1 cellular context compared by ENCODE assay signal in the genomic region with DNA sequence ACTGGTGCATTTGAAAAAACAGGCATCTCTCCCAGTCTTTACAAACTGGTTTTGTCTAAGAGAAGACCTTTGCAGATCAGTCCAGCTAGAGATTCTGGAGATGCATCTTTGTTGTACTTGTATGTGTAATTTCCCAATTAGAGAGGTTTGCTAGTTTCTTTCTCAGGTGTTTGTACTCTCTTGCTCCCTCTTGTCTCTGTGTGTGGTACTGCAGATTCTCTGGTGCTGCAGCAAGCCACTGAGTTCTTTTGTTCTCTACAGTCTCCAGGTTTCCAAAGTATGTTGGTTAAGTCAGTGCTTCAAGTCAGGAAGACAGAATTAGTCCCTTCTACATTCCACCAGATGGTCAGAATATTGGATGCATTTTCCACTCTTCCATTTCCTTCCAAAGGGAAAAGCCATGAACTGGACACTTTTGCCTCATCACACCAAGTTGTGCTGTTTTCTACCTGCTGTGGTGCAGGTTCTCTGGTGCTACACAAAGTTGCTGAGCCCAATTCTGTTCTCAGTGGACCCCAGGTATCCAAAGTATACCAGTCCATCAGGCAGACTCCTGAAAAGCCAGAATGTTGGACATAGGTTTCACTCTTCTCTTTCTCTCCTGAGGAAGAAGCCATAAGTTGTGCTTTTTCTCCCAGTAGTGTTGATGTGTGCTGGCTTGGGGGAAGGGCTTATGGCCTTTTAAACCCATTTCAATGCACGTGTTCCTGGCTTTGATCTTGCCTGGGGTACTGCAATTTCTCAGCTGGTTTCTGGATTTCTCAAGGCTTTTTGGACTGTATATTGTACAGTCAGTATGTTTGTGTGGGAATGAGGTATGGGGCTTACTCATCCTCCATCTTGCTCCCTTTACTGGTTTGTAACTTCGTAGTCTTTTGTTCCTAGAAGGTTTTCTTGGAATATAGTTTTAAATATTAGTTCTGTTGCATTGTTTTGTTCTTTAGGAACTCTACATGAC.
TF ChIP-seq lines count a peak whose summit lies in the region.

No MANE protein-coding gene starts in this region.

TF ChIP-seq in A549, 52 proteins besides CTCF, POLR2A, EP300 and RAD21 (continued from another document):
- TF ChIP-seq, protein P1, sequence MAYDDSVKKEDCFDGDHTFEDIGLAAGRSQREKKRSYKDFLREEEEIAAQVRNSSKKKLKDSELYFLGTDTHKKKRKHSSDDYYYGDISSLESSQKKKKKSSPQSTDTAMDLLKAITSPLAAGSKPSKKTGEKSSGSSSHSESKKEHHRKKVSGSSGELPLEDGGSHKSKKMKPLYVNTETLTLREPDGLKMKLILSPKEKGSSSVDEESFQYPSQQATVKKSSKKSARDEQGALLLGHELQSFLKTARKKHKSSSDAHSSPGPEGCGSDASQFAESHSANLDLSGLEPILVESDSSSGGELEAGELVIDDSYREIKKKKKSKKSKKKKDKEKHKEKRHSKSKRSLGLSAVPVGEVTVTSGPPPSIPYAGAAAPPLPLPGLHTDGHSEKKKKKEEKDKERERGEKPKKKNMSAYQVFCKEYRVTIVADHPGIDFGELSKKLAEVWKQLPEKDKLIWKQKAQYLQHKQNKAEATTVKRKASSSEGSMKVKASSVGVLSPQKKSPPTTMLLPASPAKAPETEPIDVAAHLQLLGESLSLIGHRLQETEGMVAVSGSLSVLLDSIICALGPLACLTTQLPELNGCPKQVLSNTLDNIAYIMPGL (CRISPR knock-in tag; IDR thresholded peaks at IDR 0.05; ENCODE audit: borderline replicate concordance): no peak
- no peak for TF ChIP-seq CHD2 (IDR thresholded peaks at IDR 0.05; ENCODE audit: low read length, partially characterized antibody)
